11 cellular contexts compared by ENCODE assay signal in the genomic region with DNA sequence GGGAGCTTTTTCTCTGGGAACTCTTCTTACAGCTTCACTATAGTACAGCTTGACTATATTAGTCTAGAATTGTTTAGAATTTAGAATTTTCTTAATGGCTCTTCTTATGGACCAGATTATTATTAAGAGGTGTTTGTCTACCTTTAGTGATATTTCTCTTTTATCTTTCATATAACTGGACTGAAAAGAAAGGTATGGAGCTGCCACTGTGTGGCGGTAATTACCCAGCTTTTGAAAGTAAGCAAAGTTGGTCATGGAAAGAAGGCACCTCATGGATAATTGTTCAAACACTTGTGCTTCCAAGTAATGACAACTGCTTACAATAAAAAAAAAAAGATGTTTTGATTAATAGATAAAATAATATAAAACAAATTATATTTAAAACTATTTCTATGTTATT.
DNase-seq lines count a peak whose midpoint lies in the region; ATAC-seq, FAIRE-seq and TF ChIP-seq lines count a peak whose summit lies in the region.
"Had no signal": no experiment of that assay in that cellular context is flagged by ENCODE, and none has a peak within 500 bp of the region (broad histone marks: within the 10 kb centered on the region; RNA-seq: fewer than 3 reads in every experiment).

No MANE protein-coding gene starts in this region.

- ATAC-seq in left lobe of liver (peak; percentile 70), GM18873 (IDR thresholded peaks at IDR 0.05; ENCODE audit: low FRiP score, unreplicated experiment) (no peak)
- ATAC-seq: left cardiac atrium; naive thymus-derived CD8-positive, alpha-beta T cell had no signal

- FAIRE-seq in D721Med (lab: Jason Lieb, UNC) = no peak

- DNase-seq in D721Med (ENCODE audit: insufficient read length, low spot score) = no peak
- peak; percentile 13 for DNase-seq in HT-29 (ENCODE audit: low spot score)
- DNase-seq in RPMI8226 = peak; percentile 9
- DNase-seq in left lobe of liver (ENCODE audit: low spot score) = no peak
- no peak for DNase-seq in NCI-H2227 treated with DMSO at 0.1 percent for 48 hours (lab: John Stamatoyannopoulos, UW)
- DNase-seq in activated gamma-delta T cell (lab: John Stamatoyannopoulos, UW) = no peak
- DNase-seq in cortex of kidney (lab: John Stamatoyannopoulos, UW) = no peak
- DNase-seq: left cardiac atrium; naive thymus-derived CD8-positive, alpha-beta T cell; NCI-H2029 treated with DMSO at 0.1 percent for 48 hours had no signal

- peak; percentile 28 for TF ChIP-seq CTCF in D721Med (IDR thresholded peaks at IDR 0.05; ENCODE audit: insufficient read depth, missing control alignments)

Comparison
In these comparisons a context has a peak if more than half of its experiments do, and no peak if none do; other contexts are left out.
1. DNase-seq: peak in HT-29 (single experiment) and RPMI8226 (single experiment); none in D721Med (single experiment), left lobe of liver (single experiment), NCI-H2227 treated with DMSO at 0.1 percent for 48 hours (single experiment), activated gamma-delta T cell (single experiment) and cortex of kidney (single experiment).